Comparison of ENCODE assay signal across 22 cellular contexts in genomic region chr2:179788104-179788503, GRCh38.
"Had no signal": no experiment of that assay in that cellular context is flagged by ENCODE, and none has a peak within 500 bp of the region (broad histone marks: within the 10 kb centered on the region; RNA-seq: fewer than 3 reads in every experiment).

No MANE protein-coding gene starts in this region.

- H3K27ac ChIP-seq: KMS-11, PC-9, Peyer's patch, SJCRH30 had no signal

- H3K4me2 ChIP-seq: KMS-11, PC-9 had no signal

- H3K36me3 ChIP-seq: Peyer's patch, SJCRH30 had no signal

- H3K27me3 ChIP-seq: Peyer's patch, SJCRH30 had no signal

- H2AFZ ChIP-seq: PC-9 had no signal

- FAIRE-seq: HepG2 had no signal

- ATAC-seq: HepG2, Right ventricle myocardium inferior, SK-N-SH treated with all-trans-retinoic acid at 6 μM for 48 hours had no signal

- H3K9ac ChIP-seq: KMS-11 had no signal

- H3K4me3 ChIP-seq: PC-9, Peyer's patch, SJCRH30 had no signal

- H3K9me3 ChIP-seq: Peyer's patch had no signal

- H3K4me1 ChIP-seq: Peyer's patch had no signal

- DNase-seq: IMR-90; Kasumi-1; MM.1S; NCI-H1092 treated with DMSO at 0.1 percent for 48 hours; NCI-H1436; NCI-H187; NCI-H2029; NCI-H2081 treated with DMSO at 0.1 percent for 48 hours; NCI-H2227 treated with DMSO at 0.1 percent for 48 hours; NCI-H510A; NCI-H524 treated with DMSO at 0.1 percent for 48 hours; NCI-H69; NCI-H774; NK-92 treated with Interleukin-12 subunit alpha and Interleukin-12 subunit beta, amount 100 ng/mL, for 24 hours; PC-9; Peyer's patch; SHP77 treated with DMSO at 0.1 percent for 48 hours; SJCRH30 had no signal
